24 cellular contexts compared by ENCODE assay signal in genomic region chr1:92475029-92475428, GRCh38.
DNase-seq lines count a peak whose midpoint lies in the region; ATAC-seq and TF ChIP-seq lines count a peak whose summit lies in the region.
"Had no signal": no experiment of that assay in that cellular context is flagged by ENCODE, and none has a peak within 500 bp of the region (broad histone marks: within the 10 kb centered on the region; RNA-seq: fewer than 3 reads in every experiment).

No MANE protein-coding gene starts in this region.

- no peak for ATAC-seq in activated naive CD8-positive, alpha-beta T cell treated with anti-CD3 and anti-CD28 coated beads, Interleukin-2, amount 50 U/mL, for 24 hours
- no peak for ATAC-seq in stimulated activated naive CD8-positive, alpha-beta T cell treated with anti-CD3 and anti-CD28 coated beads, Interleukin-15, amount 100 ng/mL, for 72 hours
- ATAC-seq: psoas muscle had no signal

- peak overlapping the region; percentile 82 for H3K4me3 Mint-ChIP-seq in activated naive CD4-positive, alpha-beta T cell treated with anti-CD3 and anti-CD28 coated beads, Interleukin-2, amount 50 U/mL, for 24 hours
- peak overlapping the region; percentile 49 for H3K4me3 Mint-ChIP-seq in activated naive CD8-positive, alpha-beta T cell treated with anti-CD3 and anti-CD28 coated beads, Interleukin-2, amount 50 U/mL, for 24 hours
- H3K4me3 Mint-ChIP-seq in stimulated activated naive CD8-positive, alpha-beta T cell treated with anti-CD3 and anti-CD28 coated beads, Interleukin-15, amount 100 ng/mL, for 72 hours = peak overlapping the region; percentile 25 to 62
- H3K4me3 Mint-ChIP-seq: brain, endodermal cell had no signal

- peaks cover 39% of the 10 kb centered on the region for H3K4me1 ChIP-seq in OCI-LY3 (ENCODE audit: low read length)
- H3K4me1 ChIP-seq: psoas muscle, thyroid gland had no signal

- H3K27me3 Mint-ChIP-seq in activated naive CD4-positive, alpha-beta T cell treated with anti-CD3 and anti-CD28 coated beads, Interleukin-2, amount 50 U/mL, for 24 hours = no peaks in the 10 kb centered on the region
- no peaks in the 10 kb centered on the region for H3K27me3 Mint-ChIP-seq in activated naive CD8-positive, alpha-beta T cell treated with anti-CD3 and anti-CD28 coated beads, Interleukin-2, amount 50 U/mL, for 24 hours
- no peaks in the 10 kb centered on the region for H3K27me3 Mint-ChIP-seq in stimulated activated naive CD8-positive, alpha-beta T cell treated with anti-CD3 and anti-CD28 coated beads, Interleukin-15, amount 100 ng/mL, for 72 hours

- H3K9ac ChIP-seq in OCI-LY3 (ENCODE audit: low read length) = no peak overlapping the region
- H3K9ac ChIP-seq: GM23248 had no signal

- H3K27me3 ChIP-seq in OCI-LY3 (ENCODE audit: low read depth, low read length) = no peaks in the 10 kb centered on the region
- H3K27me3 ChIP-seq: thyroid gland had no signal

- peak overlapping the region; percentile 55 for H3K27ac Mint-ChIP-seq in activated naive CD4-positive, alpha-beta T cell treated with anti-CD3 and anti-CD28 coated beads, Interleukin-2, amount 50 U/mL, for 24 hours
- peak overlapping the region; percentile 82 for H3K27ac Mint-ChIP-seq in activated naive CD8-positive, alpha-beta T cell treated with anti-CD3 and anti-CD28 coated beads, Interleukin-2, amount 50 U/mL, for 24 hours
- H3K27ac Mint-ChIP-seq in stimulated activated naive CD8-positive, alpha-beta T cell treated with anti-CD3 and anti-CD28 coated beads, Interleukin-15, amount 100 ng/mL, for 72 hours = peak overlapping the region; percentile 81 to 85
- H3K27ac Mint-ChIP-seq: brain, endodermal cell had no signal

- H3K4me1 Mint-ChIP-seq in activated naive CD4-positive, alpha-beta T cell treated with anti-CD3 and anti-CD28 coated beads, Interleukin-2, amount 50 U/mL, for 24 hours = peaks cover 82% of the 10 kb centered on the region
- H3K4me1 Mint-ChIP-seq in activated naive CD8-positive, alpha-beta T cell treated with anti-CD3 and anti-CD28 coated beads, Interleukin-2, amount 50 U/mL, for 24 hours = peaks cover 78% of the 10 kb centered on the region
- peaks cover 75% of the 10 kb centered on the region for H3K4me1 Mint-ChIP-seq in stimulated activated naive CD8-positive, alpha-beta T cell treated with anti-CD3 and anti-CD28 coated beads, Interleukin-15, amount 100 ng/mL, for 72 hours

- no peak overlapping the region for H2AFZ ChIP-seq in OCI-LY3 (ENCODE audit: low read depth, low read length)
- H2AFZ ChIP-seq: GM23248 had no signal

- H3K4me3 ChIP-seq in OCI-LY3 (ENCODE audit: low read length) = no peak overlapping the region
- H3K4me3 ChIP-seq: esophagus squamous epithelium, GM23248, lung, psoas muscle, thyroid gland had no signal

- no peaks in the 10 kb centered on the region for H3K9me3 ChIP-seq in OCI-LY3 (ENCODE audit: insufficient read depth, low read length)
- H3K9me3 ChIP-seq: esophagus squamous epithelium, psoas muscle, thyroid gland had no signal

- peak overlapping the region; percentile 62; the same call in 1 of the 2 replicates for H3K27ac ChIP-seq in OCI-LY3 (ENCODE audit: low read length)
- H3K27ac ChIP-seq: esophagus squamous epithelium, GM23248, psoas muscle, thyroid gland had no signal

- TF ChIP-seq CTCF in OCI-LY3 (IDR thresholded peaks at IDR 0.05; ENCODE audit: low read depth, low read length) = no peak

- H4K20me1 ChIP-seq in OCI-LY3 (ENCODE audit: insufficient read depth, low read length) = no peaks in the 10 kb centered on the region

- no peak for DNase-seq in activated naive CD4-positive, alpha-beta T cell (lab: John Stamatoyannopoulos, UW)
- DNase-seq in activated naive CD8-positive, alpha-beta T cell treated with anti-CD3 and anti-CD28 coated beads, Interleukin-2, amount 50 U/mL, for 24 hours = no peak
- DNase-seq in stimulated activated naive CD8-positive, alpha-beta T cell treated with anti-CD3 and anti-CD28 coated beads, Interleukin-15, amount 100 ng/mL, for 72 hours = no peak
- DNase-seq in iPS-NIHi7 (ENCODE audit: extremely low spot score) = no peak
- DNase-seq in NOMO-1 treated with dmso at 0.1 percent for 144 hours (lab: John Stamatoyannopoulos, UW; ENCODE audit: unreplicated experiment) = no peak
- no peak for DNase-seq in D341Med (ENCODE audit: low spot score)
- DNase-seq: activated CD4-positive, alpha-beta T cell treated with anti-CD3 and anti-CD28 coated beads for 1 hour; activated CD8-positive, alpha-beta memory T cell treated with anti-CD3 and anti-CD28 coated beads, Interleukin-2, amount 50 U/mL, for 48 hours; DMS79; esophagus squamous epithelium; GM23248; Kasumi-1; NCI-H1092 treated with DMSO at 0.1 percent for 48 hours; NCI-H2029 treated with DMSO at 0.1 percent for 48 hours; NCI-H226; NCI-H774; psoas muscle; Right ventricle myocardium superior; thyroid gland had no signal

- H3K36me3 Mint-ChIP-seq in activated naive CD4-positive, alpha-beta T cell treated with anti-CD3 and anti-CD28 coated beads, Interleukin-2, amount 50 U/mL, for 24 hours = peaks cover 43% of the 10 kb centered on the region
- H3K36me3 Mint-ChIP-seq in activated naive CD8-positive, alpha-beta T cell treated with anti-CD3 and anti-CD28 coated beads, Interleukin-2, amount 50 U/mL, for 24 hours (ENCODE audit: low read depth) = peaks cover 84% of the 10 kb centered on the region
- H3K36me3 Mint-ChIP-seq: brain had no signal

- H3K4me2 ChIP-seq in OCI-LY3 (ENCODE audit: low read length) = peak overlapping the region; percentile 79

- no peaks in the 10 kb centered on the region for H3K79me2 ChIP-seq in OCI-LY3 (ENCODE audit: low read length)

- peaks cover 12% of the 10 kb centered on the region for H3K36me3 ChIP-seq in OCI-LY3 (replicated peaks; ENCODE audit: low read depth, low read length)
- H3K36me3 ChIP-seq: esophagus squamous epithelium, thyroid gland had no signal

- no peaks in the 10 kb centered on the region for H3K9me3 Mint-ChIP-seq in activated naive CD4-positive, alpha-beta T cell treated with anti-CD3 and anti-CD28 coated beads, Interleukin-2, amount 50 U/mL, for 24 hours
- H3K9me3 Mint-ChIP-seq in activated naive CD8-positive, alpha-beta T cell treated with anti-CD3 and anti-CD28 coated beads, Interleukin-2, amount 50 U/mL, for 24 hours = no peaks in the 10 kb centered on the region
- no peaks in the 10 kb centered on the region for H3K9me3 Mint-ChIP-seq in stimulated activated naive CD8-positive, alpha-beta T cell treated with anti-CD3 and anti-CD28 coated beads, Interleukin-15, amount 100 ng/mL, for 72 hours
- H3K9me3 Mint-ChIP-seq: endodermal cell had no signal
